ENCODE assay signal across 1 cellular context in the genomic region with DNA sequence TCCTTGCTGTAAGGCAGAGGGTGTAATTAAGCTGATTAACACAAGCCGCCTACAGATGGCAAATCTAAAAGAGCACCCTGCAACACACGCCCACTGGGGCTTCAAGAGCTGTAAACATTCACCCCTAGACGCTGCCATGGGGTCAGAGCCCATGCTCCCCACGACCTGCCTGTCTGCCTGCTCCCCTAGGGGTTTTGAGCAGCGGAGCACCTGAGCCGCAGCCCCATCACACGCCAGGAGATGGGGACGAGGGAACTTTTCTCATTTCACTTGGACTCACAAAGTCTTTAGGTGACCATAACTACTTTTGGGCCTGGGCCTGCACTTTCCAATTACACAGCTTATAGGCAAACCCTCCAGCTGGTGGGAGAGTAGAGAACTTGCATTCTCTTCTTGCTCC.
TF ChIP-seq lines count a peak whose summit lies in the region.

No MANE protein-coding gene starts in this region.

TF ChIP-seq in GM23338, 12 proteins besides CTCF, POLR2A, EP300 and RAD21 (continued from another document):
- TF ChIP-seq, protein P1, sequence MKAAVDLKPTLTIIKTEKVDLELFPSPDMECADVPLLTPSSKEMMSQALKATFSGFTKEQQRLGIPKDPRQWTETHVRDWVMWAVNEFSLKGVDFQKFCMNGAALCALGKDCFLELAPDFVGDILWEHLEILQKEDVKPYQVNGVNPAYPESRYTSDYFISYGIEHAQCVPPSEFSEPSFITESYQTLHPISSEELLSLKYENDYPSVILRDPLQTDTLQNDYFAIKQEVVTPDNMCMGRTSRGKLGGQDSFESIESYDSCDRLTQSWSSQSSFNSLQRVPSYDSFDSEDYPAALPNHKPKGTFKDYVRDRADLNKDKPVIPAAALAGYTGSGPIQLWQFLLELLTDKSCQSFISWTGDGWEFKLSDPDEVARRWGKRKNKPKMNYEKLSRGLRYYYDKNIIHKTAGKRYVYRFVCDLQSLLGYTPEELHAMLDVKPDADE (IDR thresholded peaks at IDR 0.05) = no peak
- no peak for TF ChIP-seq ZNF331 (CRISPR knock-in tag; IDR thresholded peaks at IDR 0.05; ENCODE audit: low read depth)
